Comparison of ENCODE assay signal across 24 cellular contexts in genomic region chr11:6928916-6929315, GRCh38. TPM values are rescaled to one million over a fixed set of nuclear protein-coding genes. Genes with fewer than 3 reads are reported as not detected.
A peak's percentile ranks its signal among the peaks of the same experiment; 100 is the strongest.
DNase-seq lines count a peak whose midpoint lies in the region; ATAC-seq and TF ChIP-seq lines count a peak whose summit lies in the region.
"Had no signal": no experiment of that assay in that cellular context is flagged by ENCODE, and none has a peak within 500 bp of the region (broad histone marks: within the 10 kb centered on the region; RNA-seq: fewer than 3 reads in every experiment).

No MANE protein-coding gene starts in this region.

- BruUV-seq in MCF 10A (replicated peaks; lab: Mats Ljungman, UMichigan), result no TSS peak

- H3K4me3 Mint-ChIP-seq in MCF 10A (ENCODE audit: unreplicated experiment), result no peak overlapping the region
- peak overlapping the region; percentile 64 for H3K4me3 Mint-ChIP-seq in glutamatergic neuron (ENCODE audit: unreplicated experiment)
- H3K4me3 Mint-ChIP-seq in type B pancreatic cell, result peak overlapping the region; percentile 12
- H3K4me3 Mint-ChIP-seq: CD4-positive, CD25-positive, alpha-beta regulatory T cell; T-helper 1 cell treated with Interleukin-12 subunit alpha and Interleukin-12 subunit beta and Interleukin-4 antibody, amounts not matched to agents 30 μg/mL and 1 μg/mL, for 36 hours had no signal

- H3K4me3 ChIP-seq in breast epithelium (no peak overlapping the region), left ventricle myocardium inferior (no peak overlapping the region)

- peak overlapping the region; percentile 11 for H3K27ac Mint-ChIP-seq in MCF 10A (ENCODE audit: low read depth, unreplicated experiment)
- H3K27ac Mint-ChIP-seq in glutamatergic neuron (ENCODE audit: unreplicated experiment), result peak overlapping the region; percentile 83
- H3K27ac Mint-ChIP-seq in type B pancreatic cell, result no peak overlapping the region
- H3K27ac Mint-ChIP-seq: CD4-positive, CD25-positive, alpha-beta regulatory T cell; IgD-negative memory B cell; T-helper 1 cell treated with Interleukin-12 subunit alpha and Interleukin-12 subunit beta and Interleukin-4 antibody, amounts not matched to agents 30 μg/mL and 1 μg/mL, for 36 hours had no signal

- TF ChIP-seq POLR2A in breast epithelium (IDR thresholded peaks at IDR 0.05), result no peak

- no peaks in the 10 kb centered on the region for H3K36me3 ChIP-seq in breast epithelium
- no peaks in the 10 kb centered on the region for H3K36me3 ChIP-seq in left ventricle myocardium inferior
- H3K36me3 ChIP-seq: BE2C had no signal

- H3K9me3 ChIP-seq in breast epithelium (no peaks in the 10 kb centered on the region), left ventricle myocardium inferior (replicated peaks) (no peaks in the 10 kb centered on the region)
- H3K9me3 ChIP-seq: BE2C had no signal

- no peaks in the 10 kb centered on the region for H3K9me3 Mint-ChIP-seq in MCF 10A (ENCODE audit: unreplicated experiment)
- peaks cover 5% of the 10 kb centered on the region for H3K9me3 Mint-ChIP-seq in glutamatergic neuron (ENCODE audit: unreplicated experiment)
- H3K9me3 Mint-ChIP-seq in type B pancreatic cell, result no peaks in the 10 kb centered on the region
- H3K9me3 Mint-ChIP-seq: T-helper 1 cell treated with Interleukin-12 subunit alpha and Interleukin-12 subunit beta and Interleukin-4 antibody, amounts not matched to agents 30 μg/mL and 1 μg/mL, for 36 hours had no signal

- TF ChIP-seq CTCF in MCF 10A (IDR thresholded peaks at IDR 0.05; ENCODE audit: unreplicated experiment), result no peak
- TF ChIP-seq CTCF in breast epithelium (IDR thresholded peaks at IDR 0.05), result no peak
- TF ChIP-seq CTCF in glutamatergic neuron (IDR thresholded peaks at IDR 0.05; ENCODE audit: partially characterized antibody, unreplicated experiment), result no peak
- TF ChIP-seq CTCF in type B pancreatic cell (conservative IDR thresholded peaks at IDR 0.05), result no peak
- no peak for TF ChIP-seq CTCF in left ventricle myocardium inferior (IDR thresholded peaks at IDR 0.05; ENCODE audit: borderline replicate concordance)

- CTCF ChIA-PET in MCF 10A (lab: Yijun Ruan, JAX), result interaction anchor here (4.7 kb wide), 1 partner anchor 116 kb away, joined by 34 read pairs; no protein-coding TSS in a partner anchor

- H3K27me3 ChIP-seq in breast epithelium (no peaks in the 10 kb centered on the region), left ventricle myocardium inferior (ENCODE audit: low read depth) (peaks cover 33% of the 10 kb centered on the region)

- H3K27ac ChIP-seq in breast epithelium (no peak overlapping the region), left ventricle myocardium inferior (replicated peaks) (no peak overlapping the region)

- H3K27me3 Mint-ChIP-seq in MCF 10A (ENCODE audit: insufficient read depth, unreplicated experiment) (no peaks in the 10 kb centered on the region), glutamatergic neuron (ENCODE audit: unreplicated experiment) (peaks cover 3% of the 10 kb centered on the region), type B pancreatic cell (no peaks in the 10 kb centered on the region)

- DNase-seq in MCF 10A (ENCODE audit: unreplicated experiment) (no peak), breast epithelium (ENCODE audit: low spot score in 2 of 2) (no peak), NCI-H748 treated with DMSO at 0.1 percent for 48 hours (lab: John Stamatoyannopoulos, UW) (peak; percentile 41), glutamatergic neuron (peak; percentile 24), type B pancreatic cell (ENCODE audit: extremely low spot score, unreplicated experiment) (no peak), left ventricle myocardium inferior (no peak)
- DNase-seq: BE2C; CD4-positive, CD25-positive, alpha-beta regulatory T cell; COR-L47; DMS 273 treated with DMSO at 0.1 percent for 48 hours; GF-D8; HCEC 1CT; Kasumi-1; NCI-H187; NCI-H446; NCI-H526 treated with DMSO at 0.1 percent for 48 hours; PC-3; RPMI8226; SHP77 treated with DMSO at 0.1 percent for 48 hours had no signal

- H3K4me1 ChIP-seq in breast epithelium (no peaks in the 10 kb centered on the region), left ventricle myocardium inferior (peaks cover 17% of the 10 kb centered on the region)
- H3K4me1 ChIP-seq: BE2C had no signal

- POLR2A ChIA-PET in MCF 10A (lab: Yijun Ruan, JAX), result no interaction called here

- intact Hi-C loops in MCF 10A (cut with micrococcal nuclease), result no loop called here
- intact Hi-C loops in breast epithelium (cut with DNase I; ENCODE audit: low total_unique reads), result no loop called here
- intact Hi-C loops in left ventricle myocardium inferior (cut with micrococcal nuclease), result no loop called here

- ATAC-seq in GM21723 (IDR thresholded peaks at IDR 0.05; ENCODE audit: unreplicated experiment), result no peak
- no peak for ATAC-seq in GM19023 (IDR thresholded peaks at IDR 0.05; ENCODE audit: unreplicated experiment)
- ATAC-seq: PC-3 had no signal

- peaks cover 21% of the 10 kb centered on the region for H3K4me1 Mint-ChIP-seq in MCF 10A (ENCODE audit: insufficient read depth, unreplicated experiment)
- H3K4me1 Mint-ChIP-seq in glutamatergic neuron (ENCODE audit: low read depth, unreplicated experiment), result peaks cover 23% of the 10 kb centered on the region
- H3K4me1 Mint-ChIP-seq in type B pancreatic cell (ENCODE audit: unreplicated experiment), result peaks cover 16% of the 10 kb centered on the region

- H3K36me3 Mint-ChIP-seq in MCF 10A (ENCODE audit: insufficient read depth, unreplicated experiment) (peaks cover 19% of the 10 kb centered on the region), glutamatergic neuron (ENCODE audit: unreplicated experiment) (no peaks in the 10 kb centered on the region), type B pancreatic cell (peaks cover 4% of the 10 kb centered on the region)
- H3K36me3 Mint-ChIP-seq: CD4-positive, CD25-positive, alpha-beta regulatory T cell; IgD-negative memory B cell had no signal

RNA-seq across cellular contexts. Expression of gene ZNF215, which starts 2.7 kb away (rescaled TPM):
- 9.2 and 11.1 TPM in 2 replicates for total RNA-seq in MCF 10A (2022)
- 1 to 10 TPM in 2 of 3 donors, under 1 TPM in 1; 0.80 to 3.6 (median 2.3) TPM for total RNA-seq in breast epithelium
- total RNA-seq in glutamatergic neuron (ENCODE audit: unreplicated experiment), result 7.0 TPM
- total RNA-seq in type B pancreatic cell (ENCODE audit: low replicate concordance), result 3.2 and 4.6 TPM in 2 replicates
- 0.77 TPM for total RNA-seq in left ventricle myocardium inferior

RNA-seq across cellular contexts. Expression of gene OR2D3, which starts 8.1 kb away (rescaled TPM):
- total RNA-seq in MCF 10A (2022) (not detected in 2 replicates), breast epithelium (not detected), glutamatergic neuron (ENCODE audit: unreplicated experiment) (not detected), type B pancreatic cell (ENCODE audit: low replicate concordance) (not detected in 2 replicates), left ventricle myocardium inferior (not detected)
- total RNA-seq: CD4-positive, CD25-positive, alpha-beta regulatory T cell; Daoy; PC-3 had no signal

RNA-seq across cellular contexts. Expression of gene OR2D2, which starts 36.6 kb away (rescaled TPM):
- total RNA-seq in MCF 10A (2022), result 0.37 and 0.56 TPM in 2 replicates
- under 1 TPM in 2 of 3 donors, not detected in 1; 0.44 to 0.66 TPM for total RNA-seq in breast epithelium
- total RNA-seq in glutamatergic neuron (ENCODE audit: unreplicated experiment), result 0.64 TPM
- total RNA-seq in type B pancreatic cell (ENCODE audit: low replicate concordance), result 0.27 TPM in 1 of 2 replicates, not detected in the other
- not detected for total RNA-seq in left ventricle myocardium inferior
- total RNA-seq: CD4-positive, CD25-positive, alpha-beta regulatory T cell; Daoy had no signal

RNA-seq across cellular contexts. Expression of gene OR10A4, which starts 52.5 kb away (rescaled TPM):
- total RNA-seq in MCF 10A (2022) (not detected in 2 replicates), breast epithelium (not detected), glutamatergic neuron (ENCODE audit: unreplicated experiment) (not detected), type B pancreatic cell (ENCODE audit: low replicate concordance) (not detected in 2 replicates), left ventricle myocardium inferior (not detected)
- total RNA-seq: CD4-positive, CD25-positive, alpha-beta regulatory T cell; Daoy; PC-3 had no signal

Comparison
In these comparisons a context has a peak if more than half of its experiments do, and no peak if none do; other contexts are left out.
1. DNase-seq: peak in NCI-H748 treated with DMSO at 0.1 percent for 48 hours (single experiment) and glutamatergic neuron (single experiment); none in MCF 10A (single experiment), breast epithelium (0 of 2), type B pancreatic cell (single experiment) and left ventricle myocardium inferior (single experiment).